In the genomic region with DNA sequence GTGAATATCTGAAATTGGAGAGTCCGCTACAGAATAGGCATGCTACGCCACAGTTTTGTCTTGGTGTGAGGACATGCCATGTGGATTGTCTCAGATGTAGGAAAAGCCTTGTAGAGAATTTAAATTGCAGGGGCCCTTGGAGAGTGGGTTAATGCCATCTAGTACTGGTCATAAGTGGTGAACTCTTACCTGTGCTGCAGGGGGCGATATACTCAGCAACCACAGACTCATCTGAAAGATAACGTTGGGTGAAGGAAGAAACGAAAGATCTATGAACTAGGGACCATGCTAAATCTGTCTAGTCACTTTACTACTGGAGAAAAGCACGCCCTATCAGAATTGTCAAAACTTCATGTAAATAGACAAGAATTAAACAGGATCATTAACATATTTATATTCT, we compare ENCODE assay signal across 22 cellular contexts. TPM values are rescaled to one million over a fixed set of nuclear protein-coding genes. Genes with fewer than 3 reads are reported as not detected.
DNase-seq lines count a peak whose midpoint lies in the region; ATAC-seq and TF ChIP-seq lines count a peak whose summit lies in the region.
"Had no signal": no experiment of that assay in that cellular context is flagged by ENCODE, and none has a peak within 500 bp of the region (broad histone marks: within the 10 kb centered on the region; RNA-seq: fewer than 3 reads in every experiment).

No MANE protein-coding gene starts in this region.

- peaks cover 12% of the 10 kb centered on the region for H3K4me1 Mint-ChIP-seq in activated CD4-positive, alpha-beta T cell treated with anti-CD3 and anti-CD28 coated beads for 36 hours
- H3K4me1 Mint-ChIP-seq in activated CD4-positive, alpha-beta T cell treated with anti-CD3 and anti-CD28 coated beads, Interleukin-2, amount 10 ng/mL, durations not matched to agents 7 days and 5 days = peaks cover 4% of the 10 kb centered on the region
- H3K4me1 Mint-ChIP-seq in endodermal cell (peaks cover 11% of the 10 kb centered on the region), neural progenitor cell (no peaks in the 10 kb centered on the region), mesothelial cell of epicardium (peaks cover 2% of the 10 kb centered on the region)
- H3K4me1 Mint-ChIP-seq: CD4-positive, CD25-positive, alpha-beta regulatory T cell; neural crest cell had no signal

- no peak overlapping the region for H3K4me2 ChIP-seq in neural progenitor cell

- no peaks in the 10 kb centered on the region for H3F3A ChIP-seq in neural progenitor cell (ENCODE audit: low read depth)

- WGBS in endodermal cell (ENCODE audit: insufficient coverage in 1 of 2, insufficient read length in 1 of 2), 2 experiments = 77 to 78% methylated on average over 5 to 6 of the region's 6 CpGs

- peak; percentile 99 for TF ChIP-seq CTCF in endodermal cell (conservative IDR thresholded peaks at IDR 0.05)
- TF ChIP-seq CTCF in neural progenitor cell (IDR thresholded peaks at IDR 0.05) = peak; percentile 40
- TF ChIP-seq CTCF in mesothelial cell of epicardium (IDR thresholded peaks at IDR 0.05; ENCODE audit: unreplicated experiment) = no peak

- intact Hi-C loops in activated CD4-positive, alpha-beta T cell treated with anti-CD3 and anti-CD28 coated beads for 36 hours (cut with DNase I, micrococcal nuclease) = no loop called here

- H3K27me3 ChIP-seq in endodermal cell (ENCODE audit: control insufficient read depth, insufficient read depth, low read length, poor library complexity, severe bottlenecking) (no peaks in the 10 kb centered on the region), neural progenitor cell (no peaks in the 10 kb centered on the region)

- H3K4me3 Mint-ChIP-seq in activated CD4-positive, alpha-beta T cell treated with anti-CD3 and anti-CD28 coated beads for 36 hours = no peak overlapping the region
- no peak overlapping the region for H3K4me3 Mint-ChIP-seq in activated CD4-positive, alpha-beta T cell treated with anti-CD3 and anti-CD28 coated beads, Interleukin-2, amount 10 ng/mL, durations not matched to agents 7 days and 5 days
- H3K4me3 Mint-ChIP-seq in endodermal cell (no peak overlapping the region), neural progenitor cell (no peak overlapping the region), mesothelial cell of epicardium (no peak overlapping the region)
- H3K4me3 Mint-ChIP-seq: activated CD8-positive, alpha-beta memory T cell treated with anti-CD3 and anti-CD28 coated beads, Interleukin-2, amount 10 ng/mL, durations not matched to agents 7 days and 5 days; CD4-positive, CD25-positive, alpha-beta regulatory T cell; neural crest cell; T-helper 1 cell treated with Interleukin-12 subunit alpha and Interleukin-12 subunit beta and Interleukin-4 antibody, amounts not matched to agents 30 μg/mL and 1 μg/mL, for 36 hours had no signal

- H3K9me3 ChIP-seq in endodermal cell (ENCODE audit: control insufficient read depth, low read length) (peaks cover 8% of the 10 kb centered on the region), neural progenitor cell (ENCODE audit: low read depth) (no peaks in the 10 kb centered on the region)

- POLR2A ChIA-PET in activated CD4-positive, alpha-beta T cell treated with anti-CD3 and anti-CD28 coated beads for 36 hours (lab: Charles Lee) = no interaction called here
- POLR2A ChIA-PET in activated CD4-positive, alpha-beta T cell treated with anti-CD3 and anti-CD28 coated beads, Interleukin-2, amount 10 ng/mL, durations not matched to agents 7 days and 5 days (lab: Charles Lee) = no interaction called here

- H3K36me3 ChIP-seq in endodermal cell (ENCODE audit: control insufficient read depth, insufficient read depth, low read length) = no peaks in the 10 kb centered on the region
- H3K36me3 ChIP-seq in neural progenitor cell = no peaks in the 10 kb centered on the region

- H3K4me3 ChIP-seq in endodermal cell (ENCODE audit: low read length) = no peak overlapping the region
- H3K4me3 ChIP-seq in neural progenitor cell = no peak overlapping the region

- no peak for ATAC-seq in activated CD4-positive, alpha-beta T cell treated with anti-CD3 and anti-CD28 coated beads for 36 hours
- ATAC-seq: activated CD8-positive, alpha-beta memory T cell treated with anti-CD3 and anti-CD28 coated beads, Interleukin-2, amount 10 ng/mL, durations not matched to agents 7 days and 5 days had no signal

- no peaks in the 10 kb centered on the region for H3K4me1 ChIP-seq in endodermal cell (ENCODE audit: control insufficient read depth, insufficient read depth, low read length)
- no peaks in the 10 kb centered on the region for H3K4me1 ChIP-seq in neural progenitor cell

- CTCF ChIA-PET in activated CD4-positive, alpha-beta T cell treated with anti-CD3 and anti-CD28 coated beads for 36 hours (lab: Charles Lee) = interaction anchor here (0.6 kb wide), 1 partner anchor 9 kb away, joined by 3 read pairs; no protein-coding TSS in a partner anchor
- CTCF ChIA-PET in activated CD4-positive, alpha-beta T cell treated with anti-CD3 and anti-CD28 coated beads, Interleukin-2, amount 10 ng/mL, durations not matched to agents 7 days and 5 days (lab: Charles Lee) = no interaction called here

- H3K36me3 Mint-ChIP-seq in activated CD4-positive, alpha-beta T cell treated with anti-CD3 and anti-CD28 coated beads for 36 hours (ENCODE audit: low read depth) = peaks cover 7% of the 10 kb centered on the region
- H3K36me3 Mint-ChIP-seq in activated CD4-positive, alpha-beta T cell treated with anti-CD3 and anti-CD28 coated beads, Interleukin-2, amount 10 ng/mL, durations not matched to agents 7 days and 5 days (ENCODE audit: low read depth) = no peaks in the 10 kb centered on the region
- H3K36me3 Mint-ChIP-seq in endodermal cell (ENCODE audit: low read depth) (peaks cover 3% of the 10 kb centered on the region), neural progenitor cell (no peaks in the 10 kb centered on the region), mesothelial cell of epicardium (no peaks in the 10 kb centered on the region)

- peaks cover 16% of the 10 kb centered on the region for H3K9me3 Mint-ChIP-seq in activated CD4-positive, alpha-beta T cell treated with anti-CD3 and anti-CD28 coated beads for 36 hours (ENCODE audit: low read depth)
- peaks cover 13% of the 10 kb centered on the region for H3K9me3 Mint-ChIP-seq in activated CD4-positive, alpha-beta T cell treated with anti-CD3 and anti-CD28 coated beads, Interleukin-2, amount 10 ng/mL, durations not matched to agents 7 days and 5 days
- H3K9me3 Mint-ChIP-seq in endodermal cell = peaks cover 17% of the 10 kb centered on the region
- H3K9me3 Mint-ChIP-seq in neural progenitor cell = peaks cover 11% of the 10 kb centered on the region
- peaks cover 27% of the 10 kb centered on the region for H3K9me3 Mint-ChIP-seq in mesothelial cell of epicardium

- H4K20me1 ChIP-seq in neural progenitor cell (ENCODE audit: low read depth) = no peaks in the 10 kb centered on the region

- H2AFZ ChIP-seq in neural progenitor cell (replicated peaks) = no peak overlapping the region

- H3K27ac ChIP-seq in endodermal cell (ENCODE audit: low read depth, low read length) (no peak overlapping the region), neural progenitor cell (no peak overlapping the region)

- no peak overlapping the region for H3K27ac Mint-ChIP-seq in activated CD4-positive, alpha-beta T cell treated with anti-CD3 and anti-CD28 coated beads for 36 hours
- no peak overlapping the region for H3K27ac Mint-ChIP-seq in activated CD4-positive, alpha-beta T cell treated with anti-CD3 and anti-CD28 coated beads, Interleukin-2, amount 10 ng/mL, durations not matched to agents 7 days and 5 days
- no peak overlapping the region for H3K27ac Mint-ChIP-seq in endodermal cell
- H3K27ac Mint-ChIP-seq in neural progenitor cell = no peak overlapping the region
- no peak overlapping the region for H3K27ac Mint-ChIP-seq in mesothelial cell of epicardium
- H3K27ac Mint-ChIP-seq: activated CD8-positive, alpha-beta memory T cell treated with anti-CD3 and anti-CD28 coated beads, Interleukin-2, amount 10 ng/mL, durations not matched to agents 7 days and 5 days; T-helper 1 cell treated with Interleukin-12 subunit alpha and Interleukin-12 subunit beta and Interleukin-4 antibody, amounts not matched to agents 30 μg/mL and 1 μg/mL, for 36 hours had no signal

- peak; percentile 16 for DNase-seq in activated CD4-positive, alpha-beta T cell treated with anti-CD3 and anti-CD28 coated beads for 36 hours
- DNase-seq in activated CD4-positive, alpha-beta T cell treated with anti-CD3 and anti-CD28 coated beads, Interleukin-2, amount 10 ng/mL, durations not matched to agents 7 days and 5 days = no peak
- DNase-seq in NAMALWA (ENCODE audit: low spot score) (peak; percentile 8), endodermal cell (peak; percentile 81), neural progenitor cell (ENCODE audit: low spot score) (no peak), mesothelial cell of epicardium (ENCODE audit: low spot score in 2 of 2, unreplicated experiment in 2 of 2) (no peak), NCI-H1436 treated with DMSO at 0.1 percent for 48 hours (lab: John Stamatoyannopoulos, UW) (no peak), NCI-H2227 treated with DMSO at 0.1 percent for 48 hours (lab: John Stamatoyannopoulos, UW) (no peak)
- DNase-seq: activated CD4-positive, CD25-positive, alpha-beta regulatory T cell; activated CD8-positive, alpha-beta memory T cell treated with anti-CD3 and anti-CD28 coated beads, Interleukin-2, amount 10 ng/mL, durations not matched to agents 7 days and 5 days; activated effector memory CD4-positive, alpha-beta T cell treated with Interleukin-2 at 50 U/mL for 16 hours; amygdala; DMS79 treated with DMSO at 0.1 percent for 48 hours; kidney; MV-4-11; NCI-H2081; NK-92 treated with Interleukin-12 subunit alpha and Interleukin-12 subunit beta, amount 100 ng/mL, for 24 hours; Right ventricle myocardium superior had no signal

- no peak overlapping the region for H3K9ac ChIP-seq in endodermal cell (ENCODE audit: extremely low read depth, low read length, poor library complexity, severe bottlenecking)
- H3K9ac ChIP-seq in neural progenitor cell = no peak overlapping the region

- no peaks in the 10 kb centered on the region for H3K27me3 Mint-ChIP-seq in activated CD4-positive, alpha-beta T cell treated with anti-CD3 and anti-CD28 coated beads for 36 hours
- no peaks in the 10 kb centered on the region for H3K27me3 Mint-ChIP-seq in activated CD4-positive, alpha-beta T cell treated with anti-CD3 and anti-CD28 coated beads, Interleukin-2, amount 10 ng/mL, durations not matched to agents 7 days and 5 days
- H3K27me3 Mint-ChIP-seq in endodermal cell (ENCODE audit: insufficient read depth) (peaks cover 41% of the 10 kb centered on the region), neural progenitor cell (ENCODE audit: insufficient read depth, low read depth) (no peaks in the 10 kb centered on the region), mesothelial cell of epicardium (ENCODE audit: low read depth) (peaks cover 6% of the 10 kb centered on the region)
- H3K27me3 Mint-ChIP-seq: activated CD8-positive, alpha-beta memory T cell treated with anti-CD3 and anti-CD28 coated beads, Interleukin-2, amount 10 ng/mL, durations not matched to agents 7 days and 5 days had no signal

- no peaks in the 10 kb centered on the region for H3K79me2 ChIP-seq in neural progenitor cell (ENCODE audit: low read depth)

RNA-seq across cellular contexts. Expression of a gene that starts 33.7 kb away (rescaled TPM):
- total RNA-seq in activated CD4-positive, alpha-beta T cell treated with anti-CD3 and anti-CD28 coated beads for 36 hours = under 1 TPM in 1 of 2 experiments, not detected in 1; 0.16 TPM
- not detected for total RNA-seq in activated CD4-positive, alpha-beta T cell treated with anti-CD3 and anti-CD28 coated beads, Interleukin-2, amount 10 ng/mL, durations not matched to agents 7 days and 5 days
- total RNA-seq in endodermal cell (under 1 TPM in 1 of 2 donors, not detected in 1; 0.66 TPM), neural progenitor cell (ENCODE audit: low replicate concordance) (0.03 TPM in 1 of 2 replicates, not detected in the other), mesothelial cell of epicardium (3.8 to 4.8 TPM (median 4.3 TPM) in 3 replicates)
- 84.9 TPM for polyA plus RNA-seq in endodermal cell (2013, experiment 1 of 2)
- polyA plus RNA-seq in endodermal cell (2013, experiment 2 of 2) = 131 TPM
- total RNA-seq: CD4-positive, CD25-positive, alpha-beta regulatory T cell had no signal
- polyA plus RNA-seq: CD4-positive, CD25-positive, alpha-beta regulatory T cell had no signal

RNA-seq across cellular contexts. Expression of a gene that starts 58.8 kb away (rescaled TPM):
- total RNA-seq in activated CD4-positive, alpha-beta T cell treated with anti-CD3 and anti-CD28 coated beads for 36 hours = not detected
- not detected for total RNA-seq in activated CD4-positive, alpha-beta T cell treated with anti-CD3 and anti-CD28 coated beads, Interleukin-2, amount 10 ng/mL, durations not matched to agents 7 days and 5 days
- total RNA-seq in endodermal cell (1 to 10 TPM in 1 of 2 donors, not detected in 1; 1.3 TPM), neural progenitor cell (ENCODE audit: low replicate concordance) (not detected in 2 replicates), mesothelial cell of epicardium (not detected in 3 replicates)
- polyA plus RNA-seq in endodermal cell (2013, experiment 1 of 2) = 0.14 TPM
- polyA plus RNA-seq in endodermal cell (2013, experiment 2 of 2) = 0.33 TPM
- total RNA-seq: activated CD8-positive, alpha-beta memory T cell treated with anti-CD3 and anti-CD28 coated beads, Interleukin-2, amount 10 ng/mL, durations not matched to agents 7 days and 5 days; CD4-positive, CD25-positive, alpha-beta regulatory T cell; chondrocyte; neural crest cell had no signal

Comparison
In these comparisons a context has a peak if more than half of its experiments do, and no peak if none do; other contexts are left out.
1. DNase-seq: peak in activated CD4-positive, alpha-beta T cell treated with anti-CD3 and anti-CD28 coated beads for 36 hours (single experiment), NAMALWA (single experiment) and endodermal cell (single experiment); none in activated CD4-positive, alpha-beta T cell treated with anti-CD3 and anti-CD28 coated beads, Interleukin-2, amount 10 ng/mL, durations not matched to agents 7 days and 5 days (single experiment), neural progenitor cell (single experiment), mesothelial cell of epicardium (0 of 2), NCI-H1436 treated with DMSO at 0.1 percent for 48 hours (single experiment) and NCI-H2227 treated with DMSO at 0.1 percent for 48 hours (single experiment).